ENCODE assay signal across 8 cellular contexts in the genomic region with DNA sequence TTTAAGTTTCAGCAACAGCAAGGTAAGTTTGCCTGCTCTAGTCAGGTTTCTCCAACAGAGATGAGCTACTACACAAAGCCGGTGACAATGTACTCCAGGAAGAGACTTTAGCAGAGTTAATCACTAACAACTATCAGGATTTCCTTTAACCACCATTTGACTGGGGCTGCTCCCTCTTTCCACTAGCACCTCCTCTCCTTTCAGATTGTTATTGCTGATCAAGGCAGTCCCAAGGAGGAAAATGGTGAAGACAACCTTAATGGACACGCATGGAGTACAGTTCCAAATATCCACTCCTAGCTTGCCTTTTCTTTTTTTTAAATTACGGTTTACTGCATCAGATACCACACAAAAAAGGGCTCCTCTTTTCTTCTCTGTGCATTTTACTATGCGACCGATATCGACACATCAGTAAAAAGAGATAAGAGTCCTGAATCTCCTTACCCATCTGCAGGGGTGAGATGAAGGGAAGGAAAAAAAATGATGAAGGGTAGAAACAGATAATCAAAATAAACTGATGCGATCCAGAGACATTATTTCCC.
DNase-seq lines count a peak whose midpoint lies in the region; ATAC-seq and TF ChIP-seq lines count a peak whose summit lies in the region.

No MANE protein-coding gene starts in this region.

- H3K4me2 ChIP-seq in parathyroid adenoma (ENCODE audit: low read length): peak overlapping the region; percentile 88

- H3K27me3 ChIP-seq in HUES48 (ENCODE audit: control insufficient read depth, insufficient read depth, low read length) (no peaks in the 10 kb centered on the region), parathyroid adenoma (ENCODE audit: control insufficient read depth, insufficient read depth, low read length) (no peaks in the 10 kb centered on the region)

- H3K4me1 ChIP-seq in HUES48 (ENCODE audit: control insufficient read depth, insufficient read depth, low read length): peaks cover 36% of the 10 kb centered on the region
- peaks cover 4% of the 10 kb centered on the region for H3K4me1 ChIP-seq in parathyroid adenoma

- H2AFZ ChIP-seq in parathyroid adenoma: peak overlapping the region; percentile 84

- H3K9ac ChIP-seq in HUES48 (ENCODE audit: low read depth, low read length) (peak overlapping the region; percentile 67), parathyroid adenoma (no peak overlapping the region)

- DNase-seq in DMS 273 (lab: John Stamatoyannopoulos, UW; ENCODE audit: unreplicated experiment) (peak; percentile 42), DMS 273 treated with DMSO at 0.1 percent for 48 hours (lab: John Stamatoyannopoulos, UW) (no peak), foreskin fibroblast (peak in 1 of 2 donors; percentile 53), activated gamma-delta T cell treated with Interleukin-2 at 50 U/mL for 16 hours (no peak)

- peak overlapping the region; percentile 98 for H3K27ac ChIP-seq in HUES48 (ENCODE audit: low read depth, low read length)
- peak overlapping the region; percentile 96 for H3K27ac ChIP-seq in VCaP
- peak overlapping the region; percentile 74 for H3K27ac ChIP-seq in parathyroid adenoma

- H3K4me3 ChIP-seq in HUES48 (ENCODE audit: low read depth, low read length): peak overlapping the region; percentile 88
- peak overlapping the region; percentile 82 to 90 for H3K4me3 ChIP-seq in foreskin fibroblast (ENCODE audit: low read depth in 1 of 2, low read length in 2 of 2)
- H3K4me3 ChIP-seq in parathyroid adenoma (ENCODE audit: low read depth, low read length): peak overlapping the region; percentile 74

- H3K36me3 ChIP-seq in HUES48 (ENCODE audit: control insufficient read depth, insufficient read depth, low read length): peaks cover 3% of the 10 kb centered on the region
- H3K36me3 ChIP-seq in parathyroid adenoma (ENCODE audit: control insufficient read depth, insufficient read depth, low read length): no peaks in the 10 kb centered on the region

- peaks cover 43% of the 10 kb centered on the region for H3K79me2 ChIP-seq in parathyroid adenoma

- TF ChIP-seq CTCF in VCaP (conservative IDR thresholded peaks at IDR 0.05): no peak; the same call in 1 of the 2 replicates
- no peak for TF ChIP-seq CTCF in foreskin fibroblast (IDR thresholded peaks at IDR 0.05; ENCODE audit: low read depth, low read length)
- TF ChIP-seq CTCF in parathyroid adenoma (IDR thresholded peaks at IDR 0.05): no peak

- H3K9me3 ChIP-seq in HUES48 (ENCODE audit: control insufficient read depth, insufficient read depth, low read length): no peaks in the 10 kb centered on the region
- H3K9me3 ChIP-seq in parathyroid adenoma (ENCODE audit: control insufficient read depth, low read length): no peaks in the 10 kb centered on the region

- no peak for ATAC-seq in HG02588 (IDR thresholded peaks at IDR 0.05; ENCODE audit: unreplicated experiment)
